In the genomic region with DNA sequence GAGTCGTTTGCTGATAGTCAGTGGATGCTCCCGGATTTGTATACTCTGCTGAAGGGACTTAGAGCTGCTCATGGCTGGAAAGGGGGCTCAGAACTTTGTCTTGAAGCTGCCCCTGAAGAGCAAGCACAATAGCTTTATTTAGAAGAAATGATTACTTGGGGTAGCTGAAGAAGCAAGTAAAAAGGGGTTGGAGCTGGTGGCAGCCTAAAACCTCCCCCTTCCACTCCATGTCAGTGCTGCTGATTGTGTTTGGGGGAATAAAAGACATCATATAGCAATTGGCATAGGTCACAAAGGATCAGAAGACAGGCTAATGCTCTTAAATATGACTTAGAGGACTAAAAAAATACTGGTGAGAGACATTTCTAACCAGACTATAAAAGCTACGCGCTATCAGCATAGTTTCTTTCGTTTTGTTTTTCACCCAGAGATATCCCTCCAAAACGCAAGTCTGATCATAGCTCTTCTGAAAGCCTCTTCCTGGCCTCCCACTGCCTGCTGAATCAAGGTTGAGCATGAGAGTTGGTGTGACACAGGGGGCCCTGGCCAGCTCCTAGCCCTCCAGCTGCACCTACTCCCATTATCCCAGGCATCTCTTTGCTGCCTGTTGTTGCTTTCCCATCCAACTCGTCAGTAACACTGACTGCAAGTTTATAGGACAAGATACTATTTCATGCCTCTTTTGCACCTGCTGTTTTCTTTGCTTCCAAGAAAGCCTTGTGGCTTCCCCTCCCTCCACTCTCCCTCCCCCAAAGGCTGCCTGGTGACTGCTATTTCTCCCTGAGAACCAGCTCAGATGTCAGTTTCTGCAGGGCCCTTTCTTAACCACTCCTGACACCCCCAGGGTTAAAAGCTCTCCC, we compare ENCODE assay signal across 1 cellular context.
TF ChIP-seq lines count a peak whose summit lies in the region.

No MANE protein-coding gene starts in this region.

TF ChIP-seq in GM12878, 131 proteins besides CTCF, POLR2A, EP300 and RAD21 (continued from another document):
- TF ChIP-seq PKNOX1 (IDR thresholded peaks at IDR 0.05): no peak
- TF ChIP-seq TCF12 (IDR thresholded peaks at IDR 0.05; ENCODE audit: low read depth, low read length): no peak
- TF ChIP-seq HCFC1 (IDR thresholded peaks at IDR 0.05; ENCODE audit: low read length): no peak
- TF ChIP-seq BRCA1 (IDR thresholded peaks at IDR 0.05; ENCODE audit: low read depth, low read length): no peak
- no peak for TF ChIP-seq IKZF2 (IDR thresholded peaks at IDR 0.05)
- no peak; the same call in 1 of the 2 replicates for TF ChIP-seq RUNX3 (IDR thresholded peaks at IDR 0.05; ENCODE audit: low read length)
- no peak for TF ChIP-seq FOXM1 (IDR thresholded peaks at IDR 0.05; ENCODE audit: low read depth, low read length)
- TF ChIP-seq, protein P1, sequence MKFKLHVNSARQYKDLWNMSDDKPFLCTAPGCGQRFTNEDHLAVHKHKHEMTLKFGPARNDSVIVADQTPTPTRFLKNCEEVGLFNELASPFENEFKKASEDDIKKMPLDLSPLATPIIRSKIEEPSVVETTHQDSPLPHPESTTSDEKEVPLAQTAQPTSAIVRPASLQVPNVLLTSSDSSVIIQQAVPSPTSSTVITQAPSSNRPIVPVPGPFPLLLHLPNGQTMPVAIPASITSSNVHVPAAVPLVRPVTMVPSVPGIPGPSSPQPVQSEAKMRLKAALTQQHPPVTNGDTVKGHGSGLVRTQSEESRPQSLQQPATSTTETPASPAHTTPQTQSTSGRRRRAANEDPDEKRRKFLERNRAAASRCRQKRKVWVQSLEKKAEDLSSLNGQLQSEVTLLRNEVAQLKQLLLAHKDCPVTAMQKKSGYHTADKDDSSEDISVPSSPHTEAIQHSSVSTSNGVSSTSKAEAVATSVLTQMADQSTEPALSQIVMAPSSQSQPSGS (IDR thresholded peaks at IDR 0.05; ENCODE audit: low read length): no peak
- TF ChIP-seq, protein P2, sequence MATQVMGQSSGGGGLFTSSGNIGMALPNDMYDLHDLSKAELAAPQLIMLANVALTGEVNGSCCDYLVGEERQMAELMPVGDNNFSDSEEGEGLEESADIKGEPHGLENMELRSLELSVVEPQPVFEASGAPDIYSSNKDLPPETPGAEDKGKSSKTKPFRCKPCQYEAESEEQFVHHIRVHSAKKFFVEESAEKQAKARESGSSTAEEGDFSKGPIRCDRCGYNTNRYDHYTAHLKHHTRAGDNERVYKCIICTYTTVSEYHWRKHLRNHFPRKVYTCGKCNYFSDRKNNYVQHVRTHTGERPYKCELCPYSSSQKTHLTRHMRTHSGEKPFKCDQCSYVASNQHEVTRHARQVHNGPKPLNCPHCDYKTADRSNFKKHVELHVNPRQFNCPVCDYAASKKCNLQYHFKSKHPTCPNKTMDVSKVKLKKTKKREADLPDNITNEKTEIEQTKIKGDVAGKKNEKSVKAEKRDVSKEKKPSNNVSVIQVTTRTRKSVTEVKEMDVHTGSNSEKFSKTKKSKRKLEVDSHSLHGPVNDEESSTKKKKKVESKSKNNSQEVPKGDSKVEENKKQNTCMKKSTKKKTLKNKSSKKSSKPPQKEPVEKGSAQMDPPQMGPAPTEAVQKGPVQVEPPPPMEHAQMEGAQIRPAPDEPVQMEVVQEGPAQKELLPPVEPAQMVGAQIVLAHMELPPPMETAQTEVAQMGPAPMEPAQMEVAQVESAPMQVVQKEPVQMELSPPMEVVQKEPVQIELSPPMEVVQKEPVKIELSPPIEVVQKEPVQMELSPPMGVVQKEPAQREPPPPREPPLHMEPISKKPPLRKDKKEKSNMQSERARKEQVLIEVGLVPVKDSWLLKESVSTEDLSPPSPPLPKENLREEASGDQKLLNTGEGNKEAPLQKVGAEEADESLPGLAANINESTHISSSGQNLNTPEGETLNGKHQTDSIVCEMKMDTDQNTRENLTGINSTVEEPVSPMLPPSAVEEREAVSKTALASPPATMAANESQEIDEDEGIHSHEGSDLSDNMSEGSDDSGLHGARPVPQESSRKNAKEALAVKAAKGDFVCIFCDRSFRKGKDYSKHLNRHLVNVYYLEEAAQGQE (IDR thresholded peaks at IDR 0.05; ENCODE audit: low read depth, low read length): no peak
TF ChIP-seq in GM12878: peak in this region for 0.
